Comparison of ENCODE assay signal across 8 cellular contexts in genomic region chr1:206734499-206735142, GRCh38. TPM values are rescaled to one million over a fixed set of nuclear protein-coding genes. Genes with fewer than 3 reads are reported as not detected.
A peak's percentile ranks its signal among the peaks of the same experiment; 100 is the strongest.
DNase-seq lines count a peak whose midpoint lies in the region; ATAC-seq and TF ChIP-seq lines count a peak whose summit lies in the region.

No MANE protein-coding gene starts in this region.

- H2BK120ac ChIP-seq in mesenchymal stem cell (ENCODE audit: low read depth, low read length) = no peak overlapping the region

- H3K9me3 ChIP-seq in Loucy (ENCODE audit: insufficient read depth, low read depth, low read length) (no peaks in the 10 kb centered on the region), mesenchymal stem cell (ENCODE audit: control insufficient read depth, low read length) (no peaks in the 10 kb centered on the region)

- H3K79me1 ChIP-seq in mesenchymal stem cell (replicated peaks; ENCODE audit: low read length, poor library complexity, severe bottlenecking) = peaks cover 41% of the 10 kb centered on the region

- H3K79me2 ChIP-seq in Loucy (ENCODE audit: insufficient read depth, low read length) = no peaks in the 10 kb centered on the region

- no peak overlapping the region for H2BK5ac ChIP-seq in mesenchymal stem cell (ENCODE audit: low read depth, low read length, poor library complexity, severe bottlenecking)

- H3K4me3 Mint-ChIP-seq in stimulated activated memory B cell treated with anti-CD40 and anti-IgM and Interleukin-4, amounts not matched to agents 10 μg/mL and 1 μg/mL and 100 μg/mL, for 72 hours = no peak overlapping the region

- TF ChIP-seq CTCF in GM12864 (IDR thresholded peaks at IDR 0.05; ENCODE audit: low read depth, low read length, missing control alignments) (peak; percentile 99), Loucy (conservative IDR thresholded peaks at IDR 0.05; ENCODE audit: low read length) (peak; percentile 94)

- H3K27me3 Mint-ChIP-seq in stimulated activated memory B cell treated with anti-CD40 and anti-IgM and Interleukin-4, amounts not matched to agents 10 μg/mL and 1 μg/mL and 100 μg/mL, for 72 hours = no peaks in the 10 kb centered on the region

- peak overlapping the region in 1 of 2 experiments; percentile 19 for H3K18ac ChIP-seq in mesenchymal stem cell (ENCODE audit: low read depth in 1 of 2, low read length in 2 of 2)

- no peaks in the 10 kb centered on the region; the same call in 1 of the 2 replicates for H3F3A ChIP-seq in Loucy (ENCODE audit: low read depth)

- peaks cover 58% of the 10 kb centered on the region for H3K4me1 Mint-ChIP-seq in stimulated activated memory B cell treated with anti-CD40 and anti-IgM and Interleukin-4, amounts not matched to agents 10 μg/mL and 1 μg/mL and 100 μg/mL, for 72 hours

- H4K91ac ChIP-seq in mesenchymal stem cell (ENCODE audit: low read length) = no peak overlapping the region

- H3K9ac ChIP-seq in Loucy (ENCODE audit: low read depth, low read length, poor library complexity, severe bottlenecking) (no peak overlapping the region), mesenchymal stem cell (ENCODE audit: low read length) (no peak overlapping the region)

- peaks cover 31% of the 10 kb centered on the region for H3K36me3 Mint-ChIP-seq in stimulated activated memory B cell treated with anti-CD40 and anti-IgM and Interleukin-4, amounts not matched to agents 10 μg/mL and 1 μg/mL and 100 μg/mL, for 72 hours

- H3K27me3 ChIP-seq in Loucy (ENCODE audit: insufficient read depth, low read length, poor library complexity, severe bottlenecking) (no peaks in the 10 kb centered on the region), mesenchymal stem cell (ENCODE audit: control insufficient read depth in 1 of 2, insufficient read depth in 1 of 2, low read length in 2 of 2) (no peaks in the 10 kb centered on the region)

- peak overlapping the region; percentile 9 for H3K4me2 ChIP-seq in Loucy (ENCODE audit: low read depth, low read length, poor library complexity, severe bottlenecking)
- H3K4me2 ChIP-seq in mesenchymal stem cell (ENCODE audit: low read length, poor library complexity, severe bottlenecking) = no peak overlapping the region

- H3K9me2 ChIP-seq in Loucy (replicated peaks; ENCODE audit: low read depth, low read length) = no peaks in the 10 kb centered on the region

- no peak for DNase-seq in GM12864 (ENCODE audit: low read depth)
- DNase-seq in activated CD4-positive, alpha-beta T cell treated with anti-CD3 and anti-CD28 coated beads for 1 hour = peak; percentile 65
- DNase-seq in cerebellar cortex (ENCODE audit: low spot score) = peak; percentile 72
- peak; percentile 54 for DNase-seq in mesenchymal stem cell

- no peak overlapping the region for H3K27ac ChIP-seq in mesenchymal stem cell (ENCODE audit: low read length, poor library complexity, severe bottlenecking)

- H3K14ac ChIP-seq in mesenchymal stem cell (ENCODE audit: low read length in 2 of 2) = no peak overlapping the region

- no peaks in the 10 kb centered on the region for H3K9me3 Mint-ChIP-seq in stimulated activated memory B cell treated with anti-CD40 and anti-IgM and Interleukin-4, amounts not matched to agents 10 μg/mL and 1 μg/mL and 100 μg/mL, for 72 hours

- no peak overlapping the region for H2AFZ ChIP-seq in Loucy (ENCODE audit: low read length)
- H2AFZ ChIP-seq in mesenchymal stem cell (ENCODE audit: low read depth, low read length) = no peak overlapping the region

- no peak overlapping the region for H2BK15ac ChIP-seq in mesenchymal stem cell (ENCODE audit: low read depth, poor library complexity, severe bottlenecking)

- H3K4ac ChIP-seq in mesenchymal stem cell (ENCODE audit: low read depth in 1 of 2, low read length in 2 of 2) = no peak overlapping the region

- H4K20me1 ChIP-seq in Loucy (ENCODE audit: insufficient read depth, low read length, poor library complexity, severe bottlenecking) = no peaks in the 10 kb centered on the region

- no peak overlapping the region for H3K23ac ChIP-seq in mesenchymal stem cell (ENCODE audit: low read length in 2 of 2)

- H4K8ac ChIP-seq in mesenchymal stem cell (ENCODE audit: low read length) = no peak overlapping the region

- H3K4me3 ChIP-seq in GM12864 (ENCODE audit: low read depth, low read length) = no peak overlapping the region
- no peak overlapping the region for H3K4me3 ChIP-seq in Loucy (ENCODE audit: low read length, poor library complexity, severe bottlenecking)
- no peak overlapping the region for H3K4me3 ChIP-seq in mesenchymal stem cell (ENCODE audit: insufficient read depth in 1 of 2, low read depth in 1 of 2, low read length in 2 of 2)

- H2BK12ac ChIP-seq in mesenchymal stem cell (ENCODE audit: low read length in 2 of 2) = no peak overlapping the region

- ATAC-seq in stimulated activated memory B cell treated with anti-CD40 and anti-IgM and Interleukin-4, amounts not matched to agents 10 μg/mL and 1 μg/mL and 100 μg/mL, for 72 hours = peak; percentile 67
- no peak for ATAC-seq in GM18870 (IDR thresholded peaks at IDR 0.05; ENCODE audit: unreplicated experiment)
- no peak for ATAC-seq in GM21825 (IDR thresholded peaks at IDR 0.05; ENCODE audit: unreplicated experiment)

- 74% methylated on average over 9 of the region's 9 CpGs for WGBS in mesenchymal stem cell

- peak overlapping the region; percentile 18 for H2AK5ac ChIP-seq in mesenchymal stem cell (ENCODE audit: low read length, severe bottlenecking)

- peaks cover 54% of the 10 kb centered on the region; the same call in 1 of the 2 replicates for H3K36me3 ChIP-seq in Loucy (ENCODE audit: insufficient read depth, low read length)
- H3K36me3 ChIP-seq in mesenchymal stem cell (ENCODE audit: control insufficient read depth in 1 of 2, insufficient read depth in 2 of 2, low read depth in 1 of 2, low read length in 2 of 2) = peaks cover 72 to 87% of the 10 kb centered on the region in 2 experiments

- H3K4me1 ChIP-seq in Loucy (ENCODE audit: insufficient read depth, low read length, poor library complexity, severe bottlenecking) (peaks cover 49% of the 10 kb centered on the region), mesenchymal stem cell (ENCODE audit: control insufficient read depth, insufficient read depth, low read depth, low read length) (peaks cover 15% of the 10 kb centered on the region)

- peak overlapping the region; percentile 57 for H3K27ac Mint-ChIP-seq in stimulated activated memory B cell treated with anti-CD40 and anti-IgM and Interleukin-4, amounts not matched to agents 10 μg/mL and 1 μg/mL and 100 μg/mL, for 72 hours

RNA-seq across cellular contexts. Expression of gene IL19, which starts 36.0 kb away (rescaled TPM):
- polyA plus RNA-seq in mesenchymal stem cell (2013, experiment 1 of 2) = 0.04 TPM
- polyA plus RNA-seq in mesenchymal stem cell (2013, experiment 2 of 2) = 0.07 TPM

RNA-seq across cellular contexts. Expression of gene IL10, which starts 37.7 kb away (rescaled TPM):
- 0.11 TPM for polyA plus RNA-seq in mesenchymal stem cell (2013, experiment 1 of 2)
- not detected for polyA plus RNA-seq in mesenchymal stem cell (2013, experiment 2 of 2)

RNA-seq across cellular contexts. Expression of gene MAPKAPK2, which starts 49.9 kb away (rescaled TPM):
- 73.7 TPM for polyA plus RNA-seq in mesenchymal stem cell (2013, experiment 1 of 2)
- 75.7 TPM for polyA plus RNA-seq in mesenchymal stem cell (2013, experiment 2 of 2)
